In the genomic region with DNA sequence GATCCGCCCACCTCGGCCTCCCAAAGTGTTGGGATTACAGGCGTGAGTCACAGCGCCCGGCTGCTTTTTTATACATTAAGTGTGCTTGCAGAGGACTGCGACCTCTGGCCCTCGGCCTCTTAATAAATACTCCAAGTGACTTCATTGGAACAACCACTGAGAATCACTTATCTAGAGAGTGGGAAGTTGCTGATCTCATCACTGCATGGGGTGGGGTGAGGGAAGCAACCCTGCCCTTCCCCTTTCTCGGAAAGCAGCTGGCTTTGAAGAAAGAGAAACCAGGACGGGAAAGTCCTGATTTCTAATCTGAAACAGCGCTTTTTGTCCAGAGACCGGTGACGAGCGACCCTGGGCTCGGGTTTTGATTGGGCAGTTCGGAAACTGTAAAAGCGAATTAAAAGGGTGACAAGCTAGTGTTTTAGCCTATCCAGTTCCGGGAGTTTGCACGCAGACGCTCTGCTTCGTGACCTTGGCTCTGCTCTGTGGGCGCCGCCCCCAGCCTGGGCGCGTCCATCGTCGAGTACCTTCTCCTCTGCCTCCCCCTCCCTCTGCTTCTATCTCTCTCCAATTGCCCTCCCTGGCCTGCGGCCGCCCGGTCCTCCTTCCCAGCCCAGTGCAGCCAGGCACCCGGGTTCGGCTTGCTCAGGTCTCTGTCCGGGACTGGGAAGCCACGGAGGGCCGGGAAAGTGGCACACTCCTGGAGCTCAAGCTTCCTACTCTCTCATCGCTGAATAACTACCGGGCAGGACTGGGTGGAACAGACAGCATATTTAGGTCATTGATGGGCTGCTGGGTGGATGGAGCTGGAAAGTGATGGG, we compare ENCODE assay signal across 8 cellular contexts. TPM values are rescaled to one million over a fixed set of nuclear protein-coding genes. Genes with fewer than 3 reads are reported as not detected.
A peak's percentile ranks its signal among the peaks of the same experiment; 100 is the strongest.
DNase-seq lines count a peak whose midpoint lies in the region; ATAC-seq and TF ChIP-seq lines count a peak whose summit lies in the region.

No MANE protein-coding gene starts in this region.

- DNase-seq in EH (ENCODE audit: low read depth): peak; percentile 99
- DNase-seq in H4 (ENCODE audit: low spot score): peak; percentile 98
- peak; percentile 97 for DNase-seq in LNCaP clone FGC (ENCODE audit: low read depth)
- DNase-seq in RPMI8226: peak; percentile 94
- DNase-seq in activated T-helper 2 cell treated with anti-CD3 and anti-CD28 coated beads, Interferon-gamma antibody, Interleukin-2, Interleukin-4, amounts not matched to agents 10 μg/mL and 5 μg/mL and 100 μg/mL, durations not matched to agents 14 hours and 24 hours and 36 hours (ENCODE audit: low spot score): peak; percentile 97
- DNase-seq in fibroblast of lung (ENCODE audit: low read depth in 2 of 2): peak; percentile 98 to 100
- peak; percentile 97 for DNase-seq in naive B cell
- peak; percentile 81 to 98 for DNase-seq in stimulated activated effector memory CD8-positive, alpha-beta T cell treated with anti-CD3 and anti-CD28 coated beads, Interleukin-12 subunit alpha, Interleukin-12 subunit beta, amount 100 ng/mL, for 72 hours (ENCODE audit: low spot score in 2 of 2)

- H3K27ac ChIP-seq in fibroblast of lung (ENCODE audit: insufficient read depth, low read length): peak overlapping the region; percentile 95

- no peaks in the 10 kb centered on the region for H3K27me3 ChIP-seq in fibroblast of lung (ENCODE audit: control insufficient read depth, insufficient read depth, low read length)

- peak overlapping the region; percentile 97 for H3K27ac Mint-ChIP-seq in activated T-helper 2 cell treated with anti-CD3 and anti-CD28 coated beads, Interferon-gamma antibody, Interleukin-2, Interleukin-4, amounts not matched to agents 10 μg/mL and 5 μg/mL and 100 μg/mL, durations not matched to agents 14 hours and 24 hours and 36 hours
- H3K27ac Mint-ChIP-seq in naive B cell: peak overlapping the region; percentile 96 to 99 (median 99)
- peak overlapping the region; percentile 96 for H3K27ac Mint-ChIP-seq in stimulated activated effector memory CD8-positive, alpha-beta T cell treated with anti-CD3 and anti-CD28 coated beads, Interleukin-12 subunit alpha, Interleukin-12 subunit beta, amount 100 ng/mL, for 72 hours

- peaks cover 12% of the 10 kb centered on the region for H3K79me2 ChIP-seq in fibroblast of lung (ENCODE audit: control insufficient read depth, insufficient read depth, low read length)

- peaks cover 37% of the 10 kb centered on the region for H3K36me3 Mint-ChIP-seq in activated T-helper 2 cell treated with anti-CD3 and anti-CD28 coated beads, Interferon-gamma antibody, Interleukin-2, Interleukin-4, amounts not matched to agents 10 μg/mL and 5 μg/mL and 100 μg/mL, durations not matched to agents 14 hours and 24 hours and 36 hours (ENCODE audit: low read depth)
- H3K36me3 Mint-ChIP-seq in naive B cell: no peaks in the 10 kb centered on the region
- H3K36me3 Mint-ChIP-seq in stimulated activated effector memory CD8-positive, alpha-beta T cell treated with anti-CD3 and anti-CD28 coated beads, Interleukin-12 subunit alpha, Interleukin-12 subunit beta, amount 100 ng/mL, for 72 hours: peaks cover 72% of the 10 kb centered on the region

- peak; percentile 82 to 83 for ATAC-seq in naive B cell (ENCODE audit: low read depth in 2 of 2)
- peak; percentile 90 for ATAC-seq in stimulated activated effector memory CD8-positive, alpha-beta T cell treated with anti-CD3 and anti-CD28 coated beads, Interleukin-12 subunit alpha, Interleukin-12 subunit beta, amount 100 ng/mL, for 72 hours

- no peaks in the 10 kb centered on the region for H3K9me3 Mint-ChIP-seq in activated T-helper 2 cell treated with anti-CD3 and anti-CD28 coated beads, Interferon-gamma antibody, Interleukin-2, Interleukin-4, amounts not matched to agents 10 μg/mL and 5 μg/mL and 100 μg/mL, durations not matched to agents 14 hours and 24 hours and 36 hours
- H3K9me3 Mint-ChIP-seq in naive B cell: no peaks in the 10 kb centered on the region
- no peaks in the 10 kb centered on the region for H3K9me3 Mint-ChIP-seq in stimulated activated effector memory CD8-positive, alpha-beta T cell treated with anti-CD3 and anti-CD28 coated beads, Interleukin-12 subunit alpha, Interleukin-12 subunit beta, amount 100 ng/mL, for 72 hours

- H4K20me1 ChIP-seq in fibroblast of lung (ENCODE audit: control insufficient read depth, extremely low read depth, insufficient read depth, low read length): no peaks in the 10 kb centered on the region

- H3K4me2 ChIP-seq in fibroblast of lung (ENCODE audit: extremely low read depth, insufficient read depth, low read length): peak overlapping the region; percentile 83

- no peaks in the 10 kb centered on the region for H3K27me3 Mint-ChIP-seq in activated T-helper 2 cell treated with anti-CD3 and anti-CD28 coated beads, Interferon-gamma antibody, Interleukin-2, Interleukin-4, amounts not matched to agents 10 μg/mL and 5 μg/mL and 100 μg/mL, durations not matched to agents 14 hours and 24 hours and 36 hours (ENCODE audit: low read depth)
- H3K27me3 Mint-ChIP-seq in naive B cell: no peaks in the 10 kb centered on the region

- H3K4me3 ChIP-seq in LNCaP clone FGC (ENCODE audit: low read depth, low read length): peak overlapping the region; percentile 86
- peak overlapping the region; percentile 72 to 94 (median 88) for H3K4me3 ChIP-seq in fibroblast of lung (replicated peaks in 1 of 4; ENCODE audit: control extremely low read depth in 1 of 4, insufficient read depth in 1 of 4, low read depth in 3 of 4, low read length in 4 of 4)

- peak overlapping the region; percentile 93 for H3K9ac ChIP-seq in fibroblast of lung (ENCODE audit: insufficient read depth, low read length)

- H2AFZ ChIP-seq in fibroblast of lung (ENCODE audit: low read length): peak overlapping the region; percentile 63

- peaks cover 60% of the 10 kb centered on the region for H3K4me1 Mint-ChIP-seq in activated T-helper 2 cell treated with anti-CD3 and anti-CD28 coated beads, Interferon-gamma antibody, Interleukin-2, Interleukin-4, amounts not matched to agents 10 μg/mL and 5 μg/mL and 100 μg/mL, durations not matched to agents 14 hours and 24 hours and 36 hours (ENCODE audit: low read depth)
- peaks cover 51 to 73% (median 57%) of the 10 kb centered on the region in 3 donors for H3K4me1 Mint-ChIP-seq in naive B cell
- peaks cover 64% of the 10 kb centered on the region for H3K4me1 Mint-ChIP-seq in stimulated activated effector memory CD8-positive, alpha-beta T cell treated with anti-CD3 and anti-CD28 coated beads, Interleukin-12 subunit alpha, Interleukin-12 subunit beta, amount 100 ng/mL, for 72 hours

- intact Hi-C loops in activated T-helper 2 cell treated with anti-CD3 and anti-CD28 coated beads, Interferon-gamma antibody, Interleukin-2, Interleukin-4, amounts not matched to agents 10 μg/mL and 5 μg/mL and 100 μg/mL, durations not matched to agents 14 hours and 24 hours and 36 hours (cut with micrococcal nuclease): loop anchor here (1.0 to 10.0 kb wide), 8 partner anchors 8 to 904 kb away; partner anchors contain the start of genes B2M, EIF3J, GOLM2 and MFAP1

- peaks cover 10% of the 10 kb centered on the region for H3K4me1 ChIP-seq in fibroblast of lung (ENCODE audit: control insufficient read depth, extremely low read depth, insufficient read depth, low read length)

- peak overlapping the region; percentile 98 for H3K4me3 Mint-ChIP-seq in activated T-helper 2 cell treated with anti-CD3 and anti-CD28 coated beads, Interferon-gamma antibody, Interleukin-2, Interleukin-4, amounts not matched to agents 10 μg/mL and 5 μg/mL and 100 μg/mL, durations not matched to agents 14 hours and 24 hours and 36 hours (ENCODE audit: low read depth)
- H3K4me3 Mint-ChIP-seq in naive B cell: peak overlapping the region; percentile 92 to 100 (median 98)
- H3K4me3 Mint-ChIP-seq in stimulated activated effector memory CD8-positive, alpha-beta T cell treated with anti-CD3 and anti-CD28 coated beads, Interleukin-12 subunit alpha, Interleukin-12 subunit beta, amount 100 ng/mL, for 72 hours: peak overlapping the region; percentile 98

- no peaks in the 10 kb centered on the region for H3K36me3 ChIP-seq in fibroblast of lung (ENCODE audit: control insufficient read depth, insufficient read depth, low read length)

- TF ChIP-seq CTCF in LNCaP clone FGC (IDR thresholded peaks at IDR 0.05; ENCODE audit: control insufficient read depth, extremely low read depth, insufficient read depth): no peak
- TF ChIP-seq CTCF in fibroblast of lung (conservative IDR thresholded peaks at IDR 0.05 in 1 of 2, IDR thresholded peaks at IDR 0.05 in 1 of 2; ENCODE audit: low read depth in 1 of 2, low read length in 2 of 2): no peak

- no peaks in the 10 kb centered on the region for H3K9me3 ChIP-seq in fibroblast of lung (ENCODE audit: control insufficient read depth, insufficient read depth, low read depth, low read length)

RNA-seq across cellular contexts. Expression of gene TRIM69, which starts 7.5 kb away (rescaled TPM):
- 21.0 and 24.7 TPM in 2 replicates for total RNA-seq in H4 (2014; rRNA removed; shearing (Covaris generic))
- total RNA-seq in activated T-helper 2 cell treated with anti-CD3 and anti-CD28 coated beads, Interferon-gamma antibody, Interleukin-2, Interleukin-4, amounts not matched to agents 10 μg/mL and 5 μg/mL and 100 μg/mL, durations not matched to agents 14 hours and 24 hours and 36 hours: 70.8 and 75.1 TPM in 2 replicates
- total RNA-seq in fibroblast of lung: 23.6 and 40.1 TPM in 2 replicates
- 18.1 and 18.3 TPM in 2 replicates for polyA plus RNA-seq in fibroblast of lung
- 14.7 and 18.3 TPM in 2 replicates for polyA plus RNA-seq in fibroblast of lung (2012)
- 2.9 and 5.9 TPM in 2 replicates for polyA minus RNA-seq in fibroblast of lung (ENCODE audit: low replicate concordance)
- 10 to 100 TPM in 5 of 6 donors, 1 to 10 TPM in 1; 9.4 to 22.4 (median 18.1) TPM for polyA plus RNA-seq in naive B cell (ENCODE audit: low read depth in 6 of 6)

RNA-seq across cellular contexts. Expression of gene B2M, which starts 17.5 kb away (rescaled TPM):
- 5,194 and 5,459 TPM in 2 replicates for total RNA-seq in H4 (2014; rRNA removed; shearing (Covaris generic))
- total RNA-seq in activated T-helper 2 cell treated with anti-CD3 and anti-CD28 coated beads, Interferon-gamma antibody, Interleukin-2, Interleukin-4, amounts not matched to agents 10 μg/mL and 5 μg/mL and 100 μg/mL, durations not matched to agents 14 hours and 24 hours and 36 hours: 4,961 and 5,148 TPM in 2 replicates
- 2,942 and 3,660 TPM in 2 replicates for total RNA-seq in fibroblast of lung
- 12,166 and 13,303 TPM in 2 replicates for polyA plus RNA-seq in fibroblast of lung
- 2,234 and 3,428 TPM in 2 replicates for polyA plus RNA-seq in fibroblast of lung (2012)
- polyA minus RNA-seq in fibroblast of lung (ENCODE audit: low replicate concordance): 126 and 170 TPM in 2 replicates
- over 10,000 TPM; 15,630 to 30,116 (median 21,556) TPM for polyA plus RNA-seq in naive B cell (ENCODE audit: low read depth in 6 of 6)

RNA-seq across cellular contexts. Expression of gene PATL2, which starts 17.7 kb away (rescaled TPM):
- total RNA-seq in H4 (2014; rRNA removed; shearing (Covaris generic)): 0.12 and 0.77 TPM in 2 replicates
- 15.3 and 16.9 TPM in 2 replicates for total RNA-seq in activated T-helper 2 cell treated with anti-CD3 and anti-CD28 coated beads, Interferon-gamma antibody, Interleukin-2, Interleukin-4, amounts not matched to agents 10 μg/mL and 5 μg/mL and 100 μg/mL, durations not matched to agents 14 hours and 24 hours and 36 hours
- 0.77 and 1.3 TPM in 2 replicates for total RNA-seq in fibroblast of lung
- 0.37 and 0.40 TPM in 2 replicates for polyA plus RNA-seq in fibroblast of lung
- polyA plus RNA-seq in fibroblast of lung (2012): 0.16 and 0.31 TPM in 2 replicates
- 2.3 TPM in 1 of 2 replicates, not detected in the other for polyA minus RNA-seq in fibroblast of lung (ENCODE audit: low replicate concordance)
- polyA plus RNA-seq in naive B cell (ENCODE audit: low read depth in 6 of 6): 10 to 100 TPM in 5 of 6 donors, 1 to 10 TPM in 1; 9.3 to 28.6 (median 20.2) TPM

Comparison
In these comparisons a context has a peak if more than half of its experiments do, and no peak if none do; other contexts are left out.
1. Peak in every context shown above with its lines: DNase-seq, ATAC-seq, H3K4me3 ChIP-seq and H3K27ac ChIP-seq.